Comparison of ENCODE assay signal across 11 cellular contexts in the genomic region with DNA sequence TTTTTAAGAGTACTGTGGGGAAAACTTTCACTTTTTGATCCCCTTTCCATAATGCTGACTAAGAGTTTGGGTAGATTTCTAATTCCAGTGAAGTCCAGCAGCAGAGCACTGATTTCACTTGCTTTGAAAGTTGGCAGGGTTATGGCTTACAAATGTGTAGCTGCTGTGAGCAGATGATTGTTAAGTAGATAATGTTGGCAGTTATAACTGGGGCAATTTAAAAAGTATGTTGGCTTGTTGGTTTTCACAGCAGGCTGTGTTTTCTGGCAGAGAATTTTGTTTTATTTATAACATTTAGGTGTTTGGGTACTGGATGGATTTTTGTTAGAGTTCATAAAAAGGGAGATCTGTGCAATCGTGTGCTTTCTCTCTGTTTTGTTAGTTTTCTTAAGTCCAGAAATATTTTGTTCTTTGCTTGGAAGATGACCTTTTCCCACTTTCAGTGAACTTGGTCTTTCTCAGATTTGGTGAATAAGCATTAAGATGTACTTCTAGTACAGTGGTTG. TPM values are rescaled to one million over a fixed set of nuclear protein-coding genes. Genes with fewer than 3 reads are reported as not detected.
A peak's percentile ranks its signal among the peaks of the same experiment; 100 is the strongest.
DNase-seq lines count a peak whose midpoint lies in the region; ATAC-seq and TF ChIP-seq lines count a peak whose summit lies in the region.
"Had no signal": no experiment of that assay in that cellular context is flagged by ENCODE, and none has a peak within 500 bp of the region (broad histone marks: within the 10 kb centered on the region; RNA-seq: fewer than 3 reads in every experiment).

No MANE protein-coding gene starts in this region.

- H3K36me3 Mint-ChIP-seq in activated naive CD8-positive, alpha-beta T cell treated with anti-CD3 and anti-CD28 coated beads for 36 hours, result peaks cover 3% of the 10 kb centered on the region

- H3K27ac Mint-ChIP-seq in activated naive CD8-positive, alpha-beta T cell treated with anti-CD3 and anti-CD28 coated beads for 36 hours, result no peak overlapping the region
- H3K27ac Mint-ChIP-seq: activated CD4-positive, alpha-beta T cell treated with anti-CD3 and anti-CD28 coated beads, Interleukin-2, amount 10 ng/mL, durations not matched to agents 7 days and 5 days had no signal

- H3K9me3 Mint-ChIP-seq in activated naive CD8-positive, alpha-beta T cell treated with anti-CD3 and anti-CD28 coated beads for 36 hours, result peaks cover 6% of the 10 kb centered on the region
- H3K9me3 Mint-ChIP-seq: activated CD4-positive, alpha-beta T cell treated with anti-CD3 and anti-CD28 coated beads, Interleukin-2, amount 10 ng/mL, durations not matched to agents 7 days and 5 days had no signal

- peak; percentile 40 for DNase-seq in DMS 273 treated with DMSO at 0.1 percent for 48 hours (lab: John Stamatoyannopoulos, UW)
- peak; percentile 73 for DNase-seq in RPMI7951 (ENCODE audit: low read depth)
- DNase-seq in fibroblast of pulmonary artery (ENCODE audit: low read depth), result peak; percentile 59
- no peak for DNase-seq in omental fat pad (ENCODE audit: low spot score)
- no peak for DNase-seq in activated naive CD8-positive, alpha-beta T cell treated with anti-CD3 and anti-CD28 coated beads for 36 hours
- no peak for DNase-seq in COLO668 (lab: John Stamatoyannopoulos, UW; ENCODE audit: unreplicated experiment)
- no peak for DNase-seq in NCI-H2081 treated with DMSO at 0.1 percent for 48 hours (lab: John Stamatoyannopoulos, UW)
- DNase-seq: activated CD4-positive, alpha-beta T cell treated with anti-CD3 and anti-CD28 coated beads, Interleukin-2, amount 10 ng/mL, durations not matched to agents 7 days and 5 days; DND-41; NCI-H510A treated with DMSO at 0.1 percent for 48 hours had no signal

- peaks cover 9% of the 10 kb centered on the region for H3K4me1 Mint-ChIP-seq in activated naive CD8-positive, alpha-beta T cell treated with anti-CD3 and anti-CD28 coated beads for 36 hours

- no peak for TF ChIP-seq CTCF in fibroblast of pulmonary artery (IDR thresholded peaks at IDR 0.05; ENCODE audit: low read length, missing control alignments)
- no peak for TF ChIP-seq CTCF in omental fat pad (IDR thresholded peaks at IDR 0.05)

- H3K27me3 Mint-ChIP-seq in activated naive CD8-positive, alpha-beta T cell treated with anti-CD3 and anti-CD28 coated beads for 36 hours, result peaks cover 49% of the 10 kb centered on the region

- peak; percentile 39 for ATAC-seq in omental fat pad (ENCODE audit: low FRiP score)
- ATAC-seq in GM18873 (IDR thresholded peaks at IDR 0.05; ENCODE audit: low FRiP score, unreplicated experiment), result no peak

- H3K4me3 ChIP-seq in fibroblast of pulmonary artery (replicated peaks; ENCODE audit: low read depth, low read length), result no peak overlapping the region

- no peak overlapping the region for H3K4me3 Mint-ChIP-seq in activated naive CD8-positive, alpha-beta T cell treated with anti-CD3 and anti-CD28 coated beads for 36 hours
- H3K4me3 Mint-ChIP-seq: activated CD4-positive, alpha-beta T cell treated with anti-CD3 and anti-CD28 coated beads, Interleukin-2, amount 10 ng/mL, durations not matched to agents 7 days and 5 days had no signal

RNA-seq across cellular contexts. Expression of a gene that starts 31.4 kb away (rescaled TPM):
- 41.6 and 46.6 TPM in 2 replicates for total RNA-seq in RPMI7951 (2014; rRNA removed; shearing (Covaris generic))
- total RNA-seq in omental fat pad, result 100 to 1,000 TPM; 114 to 166 (median 125) TPM
- total RNA-seq in activated naive CD8-positive, alpha-beta T cell treated with anti-CD3 and anti-CD28 coated beads for 36 hours, result 10 to 100 TPM; 18.7 to 23.5 TPM

Comparison
In these comparisons a context has a peak if more than half of its experiments do, and no peak if none do; other contexts are left out.
1. DNase-seq: peak in DMS 273 treated with DMSO at 0.1 percent for 48 hours (single experiment), RPMI7951 (single experiment) and fibroblast of pulmonary artery (single experiment); none in omental fat pad (single experiment), activated naive CD8-positive, alpha-beta T cell treated with anti-CD3 and anti-CD28 coated beads for 36 hours (single experiment), COLO668 (single experiment) and NCI-H2081 treated with DMSO at 0.1 percent for 48 hours (single experiment).